Comparison of ENCODE assay signal across 22 cellular contexts in genomic region chr3:124486324-124486723, GRCh38.
A peak's percentile ranks its signal among the peaks of the same experiment; 100 is the strongest.
DNase-seq lines count a peak whose midpoint lies in the region; ATAC-seq and TF ChIP-seq lines count a peak whose summit lies in the region.
"Had no signal": no experiment of that assay in that cellular context is flagged by ENCODE, and none has a peak within 500 bp of the region (broad histone marks: within the 10 kb centered on the region; RNA-seq: fewer than 3 reads in every experiment).

No MANE protein-coding gene starts in this region.

- H3K27ac ChIP-seq in VCaP = no peak overlapping the region
- H3K27ac ChIP-seq: heart right ventricle, thoracic aorta had no signal

- CTCF ChIA-PET in Calu3 (lab: Charles Lee) = interaction anchor here (0.6 to 1.1 kb wide), 4 partner anchors 27 to 763 kb away, joined by 3 to 12 read pairs (median 4); no protein-coding TSS in a partner anchor
- CTCF ChIA-PET in activated naive CD4-positive, alpha-beta T cell treated with anti-CD3 and anti-CD28 coated beads, Interleukin-2, amount 10 ng/mL, durations not matched to agents 7 days and 5 days (lab: Charles Lee) = interaction anchor here (0.9 to 1.3 kb wide), 2 partner anchors 18 to 73 kb away, joined by 3 to 4 read pairs; no protein-coding TSS in a partner anchor

- no peaks in the 10 kb centered on the region for H3K36me3 Mint-ChIP-seq in Calu3 (ENCODE audit: insufficient read depth, unreplicated experiment)
- no peaks in the 10 kb centered on the region for H3K36me3 Mint-ChIP-seq in activated naive CD4-positive, alpha-beta T cell treated with anti-CD3 and anti-CD28 coated beads, Interleukin-2, amount 10 ng/mL, durations not matched to agents 7 days and 5 days
- H3K36me3 Mint-ChIP-seq: activated CD8-positive, alpha-beta memory T cell treated with anti-CD3 and anti-CD28 coated beads, Interleukin-2, amount 10 ng/mL, durations not matched to agents 7 days and 5 days had no signal

- no peaks in the 10 kb centered on the region for H3K9me3 Mint-ChIP-seq in Calu3 (ENCODE audit: low read depth, unreplicated experiment)
- H3K9me3 Mint-ChIP-seq in activated naive CD4-positive, alpha-beta T cell treated with anti-CD3 and anti-CD28 coated beads, Interleukin-2, amount 10 ng/mL, durations not matched to agents 7 days and 5 days = no peaks in the 10 kb centered on the region
- H3K9me3 Mint-ChIP-seq: mesothelial cell of epicardium had no signal

- no peaks in the 10 kb centered on the region for H3K4me1 Mint-ChIP-seq in Calu3 (ENCODE audit: low read depth, unreplicated experiment)
- peaks cover 12% of the 10 kb centered on the region for H3K4me1 Mint-ChIP-seq in activated naive CD4-positive, alpha-beta T cell treated with anti-CD3 and anti-CD28 coated beads, Interleukin-2, amount 10 ng/mL, durations not matched to agents 7 days and 5 days

- no peak overlapping the region for H3K27ac Mint-ChIP-seq in Calu3 (ENCODE audit: unreplicated experiment)
- H3K27ac Mint-ChIP-seq in activated naive CD4-positive, alpha-beta T cell treated with anti-CD3 and anti-CD28 coated beads, Interleukin-2, amount 10 ng/mL, durations not matched to agents 7 days and 5 days = no peak overlapping the region
- H3K27ac Mint-ChIP-seq: activated CD8-positive, alpha-beta memory T cell treated with anti-CD3 and anti-CD28 coated beads, Interleukin-2, amount 10 ng/mL, durations not matched to agents 7 days and 5 days; mesothelial cell of epicardium had no signal

- H3K27me3 Mint-ChIP-seq in Calu3 (ENCODE audit: unreplicated experiment) = peaks cover 80% of the 10 kb centered on the region
- peaks cover 68% of the 10 kb centered on the region for H3K27me3 Mint-ChIP-seq in activated naive CD4-positive, alpha-beta T cell treated with anti-CD3 and anti-CD28 coated beads, Interleukin-2, amount 10 ng/mL, durations not matched to agents 7 days and 5 days

- intact Hi-C loops in Calu3 (cut with micrococcal nuclease; ENCODE audit: unreplicated experiment) = no loop called here

- H3K4me3 Mint-ChIP-seq in Calu3 (ENCODE audit: low read depth, unreplicated experiment) = no peak overlapping the region
- no peak overlapping the region for H3K4me3 Mint-ChIP-seq in activated naive CD4-positive, alpha-beta T cell treated with anti-CD3 and anti-CD28 coated beads, Interleukin-2, amount 10 ng/mL, durations not matched to agents 7 days and 5 days
- H3K4me3 Mint-ChIP-seq: activated CD8-positive, alpha-beta memory T cell treated with anti-CD3 and anti-CD28 coated beads, Interleukin-2, amount 10 ng/mL, durations not matched to agents 7 days and 5 days; mesothelial cell of epicardium had no signal

- no TSS peak for BruUV-seq in Calu3 (replicated peaks; lab: Mats Ljungman, UMichigan)

- 0 out of 2 replicates have a peak, but pooled peaks have one; percentile 11 for TF ChIP-seq CTCF in VCaP (conservative IDR thresholded peaks at IDR 0.05)
- no peak for TF ChIP-seq CTCF in Calu3 (IDR thresholded peaks at IDR 0.05; ENCODE audit: unreplicated experiment)

- no peak for ATAC-seq in esophagus mucosa
- ATAC-seq: activated CD8-positive, alpha-beta memory T cell treated with anti-CD3 and anti-CD28 coated beads, Interleukin-2, amount 10 ng/mL, durations not matched to agents 7 days and 5 days; heart right ventricle; sciatic nerve had no signal

- DNase-seq in Ammon's horn (ENCODE audit: low spot score) (peak; percentile 35), HT-29 (ENCODE audit: low spot score) (peak; percentile 34), iPS-NIHi11 (ENCODE audit: low spot score) (peak; percentile 35), Calu3 (no peak), NCI-H1092 treated with DMSO at 0.1 percent for 48 hours (lab: John Stamatoyannopoulos, UW) (no peak)
- DNase-seq in activated naive CD4-positive, alpha-beta T cell treated with anti-CD3 and anti-CD28 coated beads, Interleukin-2, amount 10 ng/mL, durations not matched to agents 7 days and 5 days = no peak
- DNase-seq: activated CD4-positive, CD25-positive, alpha-beta regulatory T cell treated with anti-CD3 and anti-CD28 coated beads, Interleukin-2, amount 50 U/mL, for 72 hours; activated CD8-positive, alpha-beta memory T cell treated with anti-CD3 and anti-CD28 coated beads, Interleukin-2, amount 10 ng/mL, durations not matched to agents 7 days and 5 days; activated naive CD4-positive, alpha-beta T cell; erythroblast; heart right ventricle; KBM-7; kidney; NCI-H1092; NK-92 treated with Interleukin-12 subunit alpha and Interleukin-12 subunit beta, amount 100 ng/mL, for 24 hours; Right ventricle myocardium superior; stimulated activated CD4-positive, alpha-beta T cell treated with anti-CD3 and anti-CD28 coated beads, Interleukin-2, amount 100 ng/mL, for 48 hours had no signal

Comparison
In these comparisons a context has a peak if more than half of its experiments do, and no peak if none do; other contexts are left out.
1. DNase-seq: peak in Ammon's horn (single experiment), HT-29 (single experiment) and iPS-NIHi11 (single experiment); none in Calu3 (single experiment), NCI-H1092 treated with DMSO at 0.1 percent for 48 hours (single experiment) and activated naive CD4-positive, alpha-beta T cell treated with anti-CD3 and anti-CD28 coated beads, Interleukin-2, amount 10 ng/mL, durations not matched to agents 7 days and 5 days (single experiment).